In genomic region chr9:1768561-1768960, GRCh38 we compare ENCODE assay signal across 1 cellular context.
TF ChIP-seq lines count a peak whose summit lies in the region.

No MANE protein-coding gene starts in this region.

TF ChIP-seq in GM12878, 131 proteins besides CTCF, POLR2A, EP300 and RAD21 (continued from another document):
- TF ChIP-seq, protein P1, sequence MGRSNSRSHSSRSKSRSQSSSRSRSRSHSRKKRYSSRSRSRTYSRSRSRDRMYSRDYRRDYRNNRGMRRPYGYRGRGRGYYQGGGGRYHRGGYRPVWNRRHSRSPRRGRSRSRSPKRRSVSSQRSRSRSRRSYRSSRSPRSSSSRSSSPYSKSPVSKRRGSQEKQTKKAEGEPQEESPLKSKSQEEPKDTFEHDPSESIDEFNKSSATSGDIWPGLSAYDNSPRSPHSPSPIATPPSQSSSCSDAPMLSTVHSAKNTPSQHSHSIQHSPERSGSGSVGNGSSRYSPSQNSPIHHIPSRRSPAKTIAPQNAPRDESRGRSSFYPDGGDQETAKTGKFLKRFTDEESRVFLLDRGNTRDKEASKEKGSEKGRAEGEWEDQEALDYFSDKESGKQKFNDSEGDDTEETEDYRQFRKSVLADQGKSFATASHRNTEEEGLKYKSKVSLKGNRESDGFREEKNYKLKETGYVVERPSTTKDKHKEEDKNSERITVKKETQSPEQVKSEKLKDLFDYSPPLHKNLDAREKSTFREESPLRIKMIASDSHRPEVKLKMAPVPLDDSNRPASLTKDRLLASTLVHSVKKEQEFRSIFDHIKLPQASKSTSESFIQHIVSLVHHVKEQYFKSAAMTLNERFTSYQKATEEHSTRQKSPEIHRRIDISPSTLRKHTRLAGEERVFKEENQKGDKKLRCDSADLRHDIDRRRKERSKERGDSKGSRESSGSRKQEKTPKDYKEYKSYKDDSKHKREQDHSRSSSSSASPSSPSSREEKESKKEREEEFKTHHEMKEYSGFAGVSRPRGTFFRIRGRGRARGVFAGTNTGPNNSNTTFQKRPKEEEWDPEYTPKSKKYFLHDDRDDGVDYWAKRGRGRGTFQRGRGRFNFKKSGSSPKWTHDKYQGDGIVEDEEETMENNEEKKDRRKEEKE (IDR thresholded peaks at IDR 0.05): no peak
- no peak for TF ChIP-seq SPI1 (IDR thresholded peaks at IDR 0.05; ENCODE audit: borderline replicate concordance, insufficient read depth, low read depth, low read length)
- TF ChIP-seq ZBTB11 (CRISPR knock-in tag; IDR thresholded peaks at IDR 0.05): no peak
- no peak for TF ChIP-seq PAX5 (IDR thresholded peaks at IDR 0.05; ENCODE audit: borderline replicate concordance, low read depth, low read length)
